In the genomic region with DNA sequence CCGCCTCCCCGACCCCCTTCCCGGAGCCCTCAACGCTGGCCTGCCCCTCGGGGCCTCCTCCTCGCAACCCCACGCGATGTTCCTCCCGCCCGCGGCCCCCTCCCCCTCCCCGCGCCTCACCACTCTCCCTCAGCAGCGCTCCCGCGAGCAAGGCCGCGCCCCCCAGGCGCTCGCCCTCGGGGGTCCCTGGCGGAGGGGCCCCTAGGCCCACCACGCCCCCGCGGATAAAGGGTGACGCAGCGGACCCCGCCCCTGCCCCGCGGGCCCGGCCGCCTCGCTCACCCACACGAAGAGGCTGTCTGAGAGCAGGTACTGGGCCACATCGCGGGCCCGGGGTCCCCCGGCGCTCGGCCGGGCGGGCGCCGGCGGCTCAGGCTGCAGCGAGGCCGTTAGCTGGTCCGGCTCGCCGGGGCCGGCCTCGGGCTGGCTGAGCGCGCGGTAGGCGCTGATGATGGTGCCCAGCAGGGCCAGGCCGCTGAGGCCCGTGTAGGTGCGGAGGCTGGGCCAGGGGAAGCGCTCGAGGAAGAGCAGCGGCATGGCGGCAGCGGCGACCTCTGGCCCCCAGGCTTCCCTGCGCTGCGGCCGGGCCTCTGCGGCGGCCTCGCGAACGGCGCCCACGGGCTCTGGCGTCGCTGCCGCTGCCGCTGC, we compare ENCODE assay signal across 8 cellular contexts. TPM values are rescaled to one million over a fixed set of nuclear protein-coding genes. Genes with fewer than 3 reads are reported as not detected.
DNase-seq lines count a peak whose midpoint lies in the region; ATAC-seq and TF ChIP-seq lines count a peak whose summit lies in the region.

No MANE protein-coding gene starts in this region.

- H3K9me3 ChIP-seq in liver (ENCODE audit: control insufficient read depth in 4 of 4, low read length in 3 of 4), result no peaks in the 10 kb centered on the region

- TF ChIP-seq CTCF in AG09309 (IDR thresholded peaks at IDR 0.05; ENCODE audit: control insufficient read depth, insufficient read depth, low read depth, low read length, missing control alignments) (no peak), VCaP (conservative IDR thresholded peaks at IDR 0.05) (no peak), choroid plexus epithelial cell (conservative IDR thresholded peaks at IDR 0.05; ENCODE audit: low read depth, low read length) (no peak), liver (IDR thresholded peaks at IDR 0.05; ENCODE audit: low read depth, low read length, missing input control) (no peak)

- peak overlapping the region; percentile 64 for H3K4me3 ChIP-seq in AG09309 (ENCODE audit: control insufficient read depth, low read depth, low read length)
- H3K4me3 ChIP-seq in choroid plexus epithelial cell (ENCODE audit: low read depth, low read length), result peak overlapping the region; percentile 72
- H3K4me3 ChIP-seq in liver (ENCODE audit: low read depth in 1 of 3, low read length in 3 of 3), result peak overlapping the region; percentile 67 to 99 (median 86)

- no peak for TF ChIP-seq RAD21 in liver (IDR thresholded peaks at IDR 0.05)

- H3K9ac ChIP-seq in liver (ENCODE audit: low read depth in 1 of 2, low read length in 2 of 2), result peak overlapping the region in 1 of 2 donors; percentile 62

- WGBS in liver, result under 1% methylated on average over 79 of the region's 79 CpGs

- DNase-seq in AG09309 (ENCODE audit: low read depth) (no peak), choroid plexus epithelial cell (ENCODE audit: low read depth) (peak; percentile 27), GDM1 (lab: John Stamatoyannopoulos, UW) (no peak)
- peak; percentile 21 to 35 (median 28) for DNase-seq in stimulated activated CD4-positive, alpha-beta T cell treated with anti-CD3 and anti-CD28 coated beads, TNF-alpha, amount 100 ng/mL, for 4 hours (ENCODE audit: low read depth in 3 of 3)

- peak; percentile 36 for ATAC-seq in GM19372 (IDR thresholded peaks at IDR 0.05; ENCODE audit: low read depth, unreplicated experiment)
- peak; percentile 34 for ATAC-seq in HG03442 (IDR thresholded peaks at IDR 0.05; ENCODE audit: unreplicated experiment)

- peak overlapping the region; percentile 85 for H3K27ac ChIP-seq in VCaP
- peak overlapping the region; percentile 79 to 82 for H3K27ac ChIP-seq in liver (ENCODE audit: low read depth in 1 of 2, low read length in 2 of 2)

- H3K27me3 ChIP-seq in liver (ENCODE audit: control insufficient read depth in 4 of 4, insufficient read depth in 4 of 4, low read length in 3 of 4), result no peaks in the 10 kb centered on the region

- H3K36me3 ChIP-seq in liver (ENCODE audit: control insufficient read depth in 4 of 4, insufficient read depth in 3 of 4, low read depth in 1 of 4, low read length in 3 of 4), result no peaks in the 10 kb centered on the region

- H3K4me1 ChIP-seq in liver (ENCODE audit: control insufficient read depth in 4 of 4, insufficient read depth in 4 of 4, low read length in 3 of 4), result peaks cover 9 to 25% (median 17%) of the 10 kb centered on the region in 4 donors

TF ChIP-seq in liver, 16 proteins besides CTCF, POLR2A, EP300 and RAD21:
- TF ChIP-seq GABPA (IDR thresholded peaks at IDR 0.05 in 1 of 2, conservative IDR thresholded peaks at IDR 0.05 in 1 of 2) (no peak), NR2F2 (IDR thresholded peaks at IDR 0.05) (no peak), FOXA2 (IDR thresholded peaks at IDR 0.05) (no peak), YY1 (IDR thresholded peaks at IDR 0.05) (no peak), JUND (IDR thresholded peaks at IDR 0.05) (no peak), HNF4A (conservative IDR thresholded peaks at IDR 0.05) (no peak), TAF1 (conservative IDR thresholded peaks at IDR 0.05) (no peak), FOXA1 (IDR thresholded peaks at IDR 0.05) (no peak), HNF4G (IDR thresholded peaks at IDR 0.05) (no peak), RXRA (IDR thresholded peaks at IDR 0.05) (no peak), EGR1 (IDR thresholded peaks at IDR 0.05; ENCODE audit: low read depth in 2 of 2) (no peak), SP1 (IDR thresholded peaks at IDR 0.05) (no peak)
- TF ChIP-seq, protein P1, sequence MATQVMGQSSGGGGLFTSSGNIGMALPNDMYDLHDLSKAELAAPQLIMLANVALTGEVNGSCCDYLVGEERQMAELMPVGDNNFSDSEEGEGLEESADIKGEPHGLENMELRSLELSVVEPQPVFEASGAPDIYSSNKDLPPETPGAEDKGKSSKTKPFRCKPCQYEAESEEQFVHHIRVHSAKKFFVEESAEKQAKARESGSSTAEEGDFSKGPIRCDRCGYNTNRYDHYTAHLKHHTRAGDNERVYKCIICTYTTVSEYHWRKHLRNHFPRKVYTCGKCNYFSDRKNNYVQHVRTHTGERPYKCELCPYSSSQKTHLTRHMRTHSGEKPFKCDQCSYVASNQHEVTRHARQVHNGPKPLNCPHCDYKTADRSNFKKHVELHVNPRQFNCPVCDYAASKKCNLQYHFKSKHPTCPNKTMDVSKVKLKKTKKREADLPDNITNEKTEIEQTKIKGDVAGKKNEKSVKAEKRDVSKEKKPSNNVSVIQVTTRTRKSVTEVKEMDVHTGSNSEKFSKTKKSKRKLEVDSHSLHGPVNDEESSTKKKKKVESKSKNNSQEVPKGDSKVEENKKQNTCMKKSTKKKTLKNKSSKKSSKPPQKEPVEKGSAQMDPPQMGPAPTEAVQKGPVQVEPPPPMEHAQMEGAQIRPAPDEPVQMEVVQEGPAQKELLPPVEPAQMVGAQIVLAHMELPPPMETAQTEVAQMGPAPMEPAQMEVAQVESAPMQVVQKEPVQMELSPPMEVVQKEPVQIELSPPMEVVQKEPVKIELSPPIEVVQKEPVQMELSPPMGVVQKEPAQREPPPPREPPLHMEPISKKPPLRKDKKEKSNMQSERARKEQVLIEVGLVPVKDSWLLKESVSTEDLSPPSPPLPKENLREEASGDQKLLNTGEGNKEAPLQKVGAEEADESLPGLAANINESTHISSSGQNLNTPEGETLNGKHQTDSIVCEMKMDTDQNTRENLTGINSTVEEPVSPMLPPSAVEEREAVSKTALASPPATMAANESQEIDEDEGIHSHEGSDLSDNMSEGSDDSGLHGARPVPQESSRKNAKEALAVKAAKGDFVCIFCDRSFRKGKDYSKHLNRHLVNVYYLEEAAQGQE (IDR thresholded peaks at IDR 0.05), result no peak
- TF ChIP-seq, protein P2, sequence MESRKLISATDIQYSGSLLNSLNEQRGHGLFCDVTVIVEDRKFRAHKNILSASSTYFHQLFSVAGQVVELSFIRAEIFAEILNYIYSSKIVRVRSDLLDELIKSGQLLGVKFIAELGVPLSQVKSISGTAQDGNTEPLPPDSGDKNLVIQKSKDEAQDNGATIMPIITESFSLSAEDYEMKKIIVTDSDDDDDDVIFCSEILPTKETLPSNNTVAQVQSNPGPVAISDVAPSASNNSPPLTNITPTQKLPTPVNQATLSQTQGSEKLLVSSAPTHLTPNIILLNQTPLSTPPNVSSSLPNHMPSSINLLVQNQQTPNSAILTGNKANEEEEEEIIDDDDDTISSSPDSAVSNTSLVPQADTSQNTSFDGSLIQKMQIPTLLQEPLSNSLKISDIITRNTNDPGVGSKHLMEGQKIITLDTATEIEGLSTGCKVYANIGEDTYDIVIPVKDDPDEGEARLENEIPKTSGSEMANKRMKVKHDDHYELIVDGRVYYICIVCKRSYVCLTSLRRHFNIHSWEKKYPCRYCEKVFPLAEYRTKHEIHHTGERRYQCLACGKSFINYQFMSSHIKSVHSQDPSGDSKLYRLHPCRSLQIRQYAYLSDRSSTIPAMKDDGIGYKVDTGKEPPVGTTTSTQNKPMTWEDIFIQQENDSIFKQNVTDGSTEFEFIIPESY (IDR thresholded peaks at IDR 0.05), result no peak
- TF ChIP-seq, protein P3, sequence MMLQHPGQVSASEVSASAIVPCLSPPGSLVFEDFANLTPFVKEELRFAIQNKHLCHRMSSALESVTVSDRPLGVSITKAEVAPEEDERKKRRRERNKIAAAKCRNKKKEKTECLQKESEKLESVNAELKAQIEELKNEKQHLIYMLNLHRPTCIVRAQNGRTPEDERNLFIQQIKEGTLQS (IDR thresholded peaks at IDR 0.05), result no peak
- TF ChIP-seq, protein P4, sequence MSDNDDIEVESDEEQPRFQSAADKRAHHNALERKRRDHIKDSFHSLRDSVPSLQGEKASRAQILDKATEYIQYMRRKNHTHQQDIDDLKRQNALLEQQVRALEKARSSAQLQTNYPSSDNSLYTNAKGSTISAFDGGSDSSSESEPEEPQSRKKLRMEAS (IDR thresholded peaks at IDR 0.05), result no peak

RNA-seq across cellular contexts. Expression of a gene that starts 0.4 kb away (rescaled TPM):
- 100 to 1,000 TPM; 128 to 309 TPM for total RNA-seq in liver
- polyA plus RNA-seq in liver, result 10 to 100 TPM; 43.3 to 69.1 TPM

RNA-seq across cellular contexts. Expression of a gene that starts 26.2 kb away (rescaled TPM):
- total RNA-seq in liver, result 10 to 100 TPM; 30.5 to 43.9 TPM
- 10 to 100 TPM; 19.3 to 23.9 TPM for polyA plus RNA-seq in liver

RNA-seq across cellular contexts. Expression of a gene that starts 26.4 kb away (rescaled TPM):
- total RNA-seq in liver, result 10 to 100 TPM; 17.0 to 40.2 TPM
- polyA plus RNA-seq in liver, result 10 to 100 TPM; 15.5 to 25.3 TPM

Comparison
In these comparisons a context has a peak if more than half of its experiments do, and no peak if none do; other contexts are left out.
1. DNase-seq: peak in choroid plexus epithelial cell (single experiment) and stimulated activated CD4-positive, alpha-beta T cell treated with anti-CD3 and anti-CD28 coated beads, TNF-alpha, amount 100 ng/mL, for 4 hours (3 of 3); none in AG09309 (single experiment) and GDM1 (single experiment).
2. Peak in every context shown above with its lines, with median percentiles within 50 percentile points of each other: H3K4me3 ChIP-seq.